ENCODE assay signal across 1 cellular context in genomic region chr4:123116412-123116811, GRCh38.
TF ChIP-seq lines count a peak whose summit lies in the region.

No MANE protein-coding gene starts in this region.

TF ChIP-seq in endothelial cell of umbilical vein, 7 proteins besides CTCF, POLR2A, EP300 and RAD21 (continued from another document):
- TF ChIP-seq JUN (IDR thresholded peaks at IDR 0.05; ENCODE audit: borderline replicate concordance, insufficient read depth, insufficient read length, low read depth) = no peak
